Comparison of ENCODE assay signal across 37 cellular contexts in genomic region chr7:122758501-122758900, GRCh38. TPM values are rescaled to one million over a fixed set of nuclear protein-coding genes. Genes with fewer than 3 reads are reported as not detected.
"Had no signal": no experiment of that assay in that cellular context is flagged by ENCODE, and none has a peak within 500 bp of the region (broad histone marks: within the 10 kb centered on the region; RNA-seq: fewer than 3 reads in every experiment).

No MANE protein-coding gene starts in this region.

- H3K27me3 Mint-ChIP-seq: activated CD4-positive, alpha-beta memory T cell treated with anti-CD3 and anti-CD28 coated beads, Interleukin-2, amount 10 ng/mL, durations not matched to agents 7 days and 5 days; activated CD4-positive, alpha-beta T cell treated with anti-CD3 and anti-CD28 coated beads for 36 hours; activated CD4-positive, alpha-beta T cell treated with anti-CD3 and anti-CD28 coated beads, Interleukin-2, amount 10 ng/mL, durations not matched to agents 7 days and 5 days; activated CD8-positive, alpha-beta memory T cell treated with anti-CD3 and anti-CD28 coated beads, Interleukin-2, amount 10 ng/mL, durations not matched to agents 7 days and 5 days; activated naive CD4-positive, alpha-beta T cell treated with anti-CD3 and anti-CD28 coated beads, Interleukin-2, amount 10 ng/mL, durations not matched to agents 7 days and 5 days; activated naive CD4-positive, alpha-beta T cell treated with anti-CD3 and anti-CD28 coated beads, Interleukin-2, amount 50 U/mL, for 24 hours; activated naive CD8-positive, alpha-beta T cell; activated naive CD8-positive, alpha-beta T cell treated with anti-CD3 and anti-CD28 coated beads, Interleukin-2, amount 10 ng/mL, durations not matched to agents 7 days and 5 days; activated naive CD8-positive, alpha-beta T cell treated with anti-CD3 and anti-CD28 coated beads, Interleukin-2, amount 50 U/mL, for 24 hours; activated T-cell treated with anti-CD3 and anti-CD28 coated beads, Interleukin-2, amount 50 U/mL, for 24 hours had no signal

- H3K4me3 ChIP-seq: body of pancreas, breast epithelium had no signal

- H3K9me3 ChIP-seq: body of pancreas, breast epithelium had no signal

- H3K4me1 Mint-ChIP-seq: activated CD4-positive, alpha-beta memory T cell treated with anti-CD3 and anti-CD28 coated beads, Interleukin-2, amount 10 ng/mL, durations not matched to agents 7 days and 5 days; activated CD4-positive, alpha-beta T cell treated with anti-CD3 and anti-CD28 coated beads for 36 hours; activated CD4-positive, alpha-beta T cell treated with anti-CD3 and anti-CD28 coated beads, Interleukin-2, amount 10 ng/mL, durations not matched to agents 7 days and 5 days; activated CD8-positive, alpha-beta memory T cell treated with anti-CD3 and anti-CD28 coated beads, Interleukin-2, amount 10 ng/mL, durations not matched to agents 7 days and 5 days; activated naive CD4-positive, alpha-beta T cell treated with anti-CD3 and anti-CD28 coated beads, Interleukin-2, amount 10 ng/mL, durations not matched to agents 7 days and 5 days; activated naive CD4-positive, alpha-beta T cell treated with anti-CD3 and anti-CD28 coated beads, Interleukin-2, amount 50 U/mL, for 24 hours; activated naive CD8-positive, alpha-beta T cell treated with anti-CD3 and anti-CD28 coated beads, Interleukin-2, amount 10 ng/mL, durations not matched to agents 7 days and 5 days; activated naive CD8-positive, alpha-beta T cell treated with anti-CD3 and anti-CD28 coated beads, Interleukin-2, amount 50 U/mL, for 24 hours had no signal

- FAIRE-seq: astrocyte, colon, TTC549 had no signal

- H3K9me3 Mint-ChIP-seq: activated CD4-positive, alpha-beta T cell treated with anti-CD3 and anti-CD28 coated beads, Interleukin-2, amount 10 ng/mL, durations not matched to agents 7 days and 5 days; activated naive CD4-positive, alpha-beta T cell treated with anti-CD3 and anti-CD28 coated beads, Interleukin-2, amount 10 ng/mL, durations not matched to agents 7 days and 5 days; activated naive CD4-positive, alpha-beta T cell treated with anti-CD3 and anti-CD28 coated beads, Interleukin-2, amount 50 U/mL, for 24 hours; activated naive CD8-positive, alpha-beta T cell treated with anti-CD3 and anti-CD28 coated beads, Interleukin-2, amount 10 ng/mL, durations not matched to agents 7 days and 5 days; activated T-helper 2 cell treated with anti-CD3 and anti-CD28 coated beads, Interferon-gamma antibody, Interleukin-2, Interleukin-4, amounts not matched to agents 10 μg/mL and 5 μg/mL and 100 μg/mL, durations not matched to agents 14 hours and 24 hours and 36 hours; T-helper 1 cell treated with Interleukin-12 subunit alpha and Interleukin-12 subunit beta and Interleukin-4 antibody, amounts not matched to agents 30 μg/mL and 1 μg/mL, for 36 hours; T-helper 2 cell treated with Interferon-gamma antibody and Interleukin-4, amounts not matched to agents 5 μg/mL and 100 μg/mL, for 36 hours had no signal

- H3K4me1 ChIP-seq: body of pancreas, breast epithelium had no signal

- ATAC-seq: activated CD4-positive, alpha-beta T cell treated with anti-CD3 and anti-CD28 coated beads for 36 hours; activated CD4-positive, CD25-positive, alpha-beta regulatory T cell treated with anti-CD3 and anti-CD28 coated beads, Interleukin-2, amount 50 U/mL, for 24 hours; activated CD8-positive, alpha-beta memory T cell treated with anti-CD3 and anti-CD28 coated beads, Interleukin-2, amount 10 ng/mL, durations not matched to agents 7 days and 5 days; activated CD8-positive, alpha-beta T cell treated with anti-CD3 and anti-CD28 coated beads, Interleukin-2, amount 10 ng/mL, durations not matched to agents 7 days and 5 days; activated naive CD8-positive, alpha-beta T cell treated with anti-CD3 and anti-CD28 coated beads, Interleukin-2, amount 50 U/mL, for 24 hours; body of pancreas had no signal

- H3K27me3 ChIP-seq: body of pancreas, brain microvascular endothelial cell, breast epithelium had no signal

- H3K27ac Mint-ChIP-seq: activated CD4-positive, alpha-beta memory T cell treated with anti-CD3 and anti-CD28 coated beads, Interleukin-2, amount 10 ng/mL, durations not matched to agents 7 days and 5 days; activated CD4-positive, alpha-beta T cell treated with anti-CD3 and anti-CD28 coated beads for 36 hours; activated CD4-positive, alpha-beta T cell treated with anti-CD3 and anti-CD28 coated beads, Interleukin-2, amount 10 ng/mL, durations not matched to agents 7 days and 5 days; activated CD8-positive, alpha-beta memory T cell treated with anti-CD3 and anti-CD28 coated beads, Interleukin-2, amount 10 ng/mL, durations not matched to agents 7 days and 5 days; activated CD8-positive, alpha-beta T cell treated with anti-CD3 and anti-CD28 coated beads, Interleukin-2, amount 10 ng/mL, durations not matched to agents 7 days and 5 days; activated naive CD4-positive, alpha-beta T cell treated with anti-CD3 and anti-CD28 coated beads, Interleukin-2, amount 10 ng/mL, durations not matched to agents 7 days and 5 days; activated naive CD4-positive, alpha-beta T cell treated with anti-CD3 and anti-CD28 coated beads, Interleukin-2, amount 50 U/mL, for 24 hours; activated naive CD8-positive, alpha-beta T cell; activated naive CD8-positive, alpha-beta T cell treated with anti-CD3 and anti-CD28 coated beads, Interleukin-2, amount 10 ng/mL, durations not matched to agents 7 days and 5 days; activated naive CD8-positive, alpha-beta T cell treated with anti-CD3 and anti-CD28 coated beads, Interleukin-2, amount 50 U/mL, for 24 hours; activated T-cell treated with anti-CD3 and anti-CD28 coated beads, Interleukin-2, amount 50 U/mL, for 24 hours; activated T-helper 2 cell treated with anti-CD3 and anti-CD28 coated beads, Interferon-gamma antibody, Interleukin-2, Interleukin-4, amounts not matched to agents 10 μg/mL and 5 μg/mL and 100 μg/mL, durations not matched to agents 14 hours and 24 hours and 36 hours; T-helper 1 cell treated with Interleukin-12 subunit alpha and Interleukin-12 subunit beta and Interleukin-4 antibody, amounts not matched to agents 30 μg/mL and 1 μg/mL, for 36 hours; T-helper 2 cell treated with Interferon-gamma antibody and Interleukin-4, amounts not matched to agents 5 μg/mL and 100 μg/mL, for 36 hours had no signal

- H3K36me3 Mint-ChIP-seq: activated CD8-positive, alpha-beta memory T cell treated with anti-CD3 and anti-CD28 coated beads, Interleukin-2, amount 10 ng/mL, durations not matched to agents 7 days and 5 days; activated naive CD4-positive, alpha-beta T cell treated with anti-CD3 and anti-CD28 coated beads, Interleukin-2, amount 10 ng/mL, durations not matched to agents 7 days and 5 days; activated naive CD4-positive, alpha-beta T cell treated with anti-CD3 and anti-CD28 coated beads, Interleukin-2, amount 50 U/mL, for 24 hours; activated naive CD8-positive, alpha-beta T cell; activated naive CD8-positive, alpha-beta T cell treated with anti-CD3 and anti-CD28 coated beads, Interleukin-2, amount 10 ng/mL, durations not matched to agents 7 days and 5 days had no signal

- H3K4me3 Mint-ChIP-seq: activated CD4-positive, alpha-beta memory T cell treated with anti-CD3 and anti-CD28 coated beads, Interleukin-2, amount 10 ng/mL, durations not matched to agents 7 days and 5 days; activated CD4-positive, alpha-beta T cell treated with anti-CD3 and anti-CD28 coated beads for 36 hours; activated CD4-positive, alpha-beta T cell treated with anti-CD3 and anti-CD28 coated beads, Interleukin-2, amount 10 ng/mL, durations not matched to agents 7 days and 5 days; activated CD8-positive, alpha-beta memory T cell treated with anti-CD3 and anti-CD28 coated beads, Interleukin-2, amount 10 ng/mL, durations not matched to agents 7 days and 5 days; activated CD8-positive, alpha-beta T cell treated with anti-CD3 and anti-CD28 coated beads, Interleukin-2, amount 10 ng/mL, durations not matched to agents 7 days and 5 days; activated naive CD4-positive, alpha-beta T cell treated with anti-CD3 and anti-CD28 coated beads, Interleukin-2, amount 10 ng/mL, durations not matched to agents 7 days and 5 days; activated naive CD4-positive, alpha-beta T cell treated with anti-CD3 and anti-CD28 coated beads, Interleukin-2, amount 50 U/mL, for 24 hours; activated naive CD8-positive, alpha-beta T cell; activated naive CD8-positive, alpha-beta T cell treated with anti-CD3 and anti-CD28 coated beads, Interleukin-2, amount 10 ng/mL, durations not matched to agents 7 days and 5 days; activated naive CD8-positive, alpha-beta T cell treated with anti-CD3 and anti-CD28 coated beads, Interleukin-2, amount 50 U/mL, for 24 hours; activated T-cell treated with anti-CD3 and anti-CD28 coated beads, Interleukin-2, amount 50 U/mL, for 24 hours; T-helper 1 cell treated with Interleukin-12 subunit alpha and Interleukin-12 subunit beta and Interleukin-4 antibody, amounts not matched to agents 30 μg/mL and 1 μg/mL, for 36 hours; T-helper 2 cell treated with Interferon-gamma antibody and Interleukin-4, amounts not matched to agents 5 μg/mL and 100 μg/mL, for 36 hours had no signal

- H3K36me3 ChIP-seq: brain microvascular endothelial cell, breast epithelium had no signal

- H3K27ac ChIP-seq: body of pancreas, brain microvascular endothelial cell, breast epithelium, VCaP had no signal

- DNase-seq: activated CD4-positive, alpha-beta memory T cell treated with anti-CD3 and anti-CD28 coated beads, Interleukin-2, amount 10 ng/mL, durations not matched to agents 7 days and 5 days; activated CD4-positive, alpha-beta T cell treated with anti-CD3 and anti-CD28 coated beads for 1 hour; activated CD4-positive, alpha-beta T cell treated with anti-CD3 and anti-CD28 coated beads for 36 hours; activated CD4-positive, alpha-beta T cell treated with anti-CD3 and anti-CD28 coated beads for 48 hours; activated CD4-positive, alpha-beta T cell treated with anti-CD3 and anti-CD28 coated beads, Interleukin-2, amount 10 ng/mL, durations not matched to agents 7 days and 5 days; activated CD4-positive, alpha-beta T cell treated with anti-CD3 and anti-CD28 coated beads, Interleukin-2, amount 50 U/mL, for 48 hours; activated CD4-positive, CD25-positive, alpha-beta regulatory T cell; activated CD8-positive, alpha-beta memory T cell treated with anti-CD3 and anti-CD28 coated beads for 24 hours; activated CD8-positive, alpha-beta memory T cell treated with anti-CD3 and anti-CD28 coated beads, Interleukin-2, amount 10 ng/mL, durations not matched to agents 7 days and 5 days; activated CD8-positive, alpha-beta memory T cell treated with anti-CD3 and anti-CD28 coated beads, Interleukin-2, amount 50 U/mL, for 48 hours; activated CD8-positive, alpha-beta T cell treated with anti-CD3 and anti-CD28 coated beads, Interleukin-2, amount 10 ng/mL, durations not matched to agents 7 days and 5 days; activated effector memory CD4-positive, alpha-beta T cell treated with Interleukin-2 at 50 U/mL for 16 hours; activated gamma-delta T cell; activated naive CD4-positive, alpha-beta T cell treated with anti-CD3 and anti-CD28 coated beads, Interleukin-2, amount 10 ng/mL, durations not matched to agents 7 days and 5 days; activated naive CD4-positive, alpha-beta T cell treated with Interleukin-2 at 50 U/mL for 16 hours; activated naive CD8-positive, alpha-beta T cell treated with anti-CD3 and anti-CD28 coated beads, Interleukin-2, amount 10 ng/mL, durations not matched to agents 7 days and 5 days; activated naive CD8-positive, alpha-beta T cell treated with anti-CD3 and anti-CD28 coated beads, Interleukin-2, amount 50 U/mL, for 24 hours; activated T-cell treated with anti-CD3 and anti-CD28 coated beads, Interleukin-2, amount 50 U/mL, for 24 hours; activated T-cell treated with anti-CD3 and anti-CD28 coated beads, Interleukin-2, amount 50 U/mL, for 48 hours; amygdala; anterior cingulate cortex; body of pancreas; brain microvascular endothelial cell; central memory CD4-positive, alpha-beta T cell; T-helper 2 cell; T-helper 9 cell had no signal

RNA-seq across cellular contexts. Expression of gene RNF148, which starts 55.8 kb away (rescaled TPM):
- total RNA-seq: activated CD4-positive, alpha-beta memory T cell treated with anti-CD3 and anti-CD28 coated beads, Interleukin-2, amount 10 ng/mL, durations not matched to agents 7 days and 5 days; activated CD4-positive, alpha-beta T cell treated with anti-CD3 and anti-CD28 coated beads for 36 hours; activated CD4-positive, alpha-beta T cell treated with anti-CD3 and anti-CD28 coated beads, Interleukin-2, amount 10 ng/mL, durations not matched to agents 7 days and 5 days; activated CD8-positive, alpha-beta memory T cell treated with anti-CD3 and anti-CD28 coated beads, Interleukin-2, amount 10 ng/mL, durations not matched to agents 7 days and 5 days; activated CD8-positive, alpha-beta T cell treated with anti-CD3 and anti-CD28 coated beads, Interleukin-2, amount 10 ng/mL, durations not matched to agents 7 days and 5 days; activated naive CD8-positive, alpha-beta T cell treated with anti-CD3 and anti-CD28 coated beads, Interleukin-2, amount 10 ng/mL, durations not matched to agents 7 days and 5 days; activated T-helper 2 cell treated with anti-CD3 and anti-CD28 coated beads, Interferon-gamma antibody, Interleukin-2, Interleukin-4, amounts not matched to agents 10 μg/mL and 5 μg/mL and 100 μg/mL, durations not matched to agents 14 hours and 24 hours and 36 hours had no signal

RNA-seq across cellular contexts. Expression of gene RNF133, which starts 59.6 kb away (rescaled TPM):
- total RNA-seq: activated CD4-positive, alpha-beta memory T cell treated with anti-CD3 and anti-CD28 coated beads, Interleukin-2, amount 10 ng/mL, durations not matched to agents 7 days and 5 days; activated CD4-positive, alpha-beta T cell treated with anti-CD3 and anti-CD28 coated beads for 36 hours; activated CD4-positive, alpha-beta T cell treated with anti-CD3 and anti-CD28 coated beads, Interleukin-2, amount 10 ng/mL, durations not matched to agents 7 days and 5 days; activated CD8-positive, alpha-beta memory T cell treated with anti-CD3 and anti-CD28 coated beads, Interleukin-2, amount 10 ng/mL, durations not matched to agents 7 days and 5 days; activated CD8-positive, alpha-beta T cell treated with anti-CD3 and anti-CD28 coated beads, Interleukin-2, amount 10 ng/mL, durations not matched to agents 7 days and 5 days; activated naive CD8-positive, alpha-beta T cell treated with anti-CD3 and anti-CD28 coated beads, Interleukin-2, amount 10 ng/mL, durations not matched to agents 7 days and 5 days; activated T-helper 2 cell treated with anti-CD3 and anti-CD28 coated beads, Interferon-gamma antibody, Interleukin-2, Interleukin-4, amounts not matched to agents 10 μg/mL and 5 μg/mL and 100 μg/mL, durations not matched to agents 14 hours and 24 hours and 36 hours had no signal
